In genomic region chr9:76321185-76321828, GRCh38 we compare ENCODE assay signal across 15 cellular contexts.
A peak's percentile ranks its signal among the peaks of the same experiment; 100 is the strongest.
DNase-seq lines count a peak whose midpoint lies in the region; TF ChIP-seq lines count a peak whose summit lies in the region.
"Had no signal": no experiment of that assay in that cellular context is flagged by ENCODE, and none has a peak within 500 bp of the region (broad histone marks: within the 10 kb centered on the region; RNA-seq: fewer than 3 reads in every experiment).

No MANE protein-coding gene starts in this region.

- H3K4me1 ChIP-seq in tibial artery = no peaks in the 10 kb centered on the region
- H3K4me1 ChIP-seq: colonic mucosa had no signal

- POLR2A ChIA-PET in activated CD4-positive, alpha-beta memory T cell treated with anti-CD3 and anti-CD28 coated beads, Interleukin-2, amount 10 ng/mL, durations not matched to agents 7 days and 5 days (lab: Charles Lee) = interaction anchor here (0.6 kb wide), 1 partner anchor 73 kb away, joined by 4 read pairs; the partner anchor contains the start of gene RFK

- no peaks in the 10 kb centered on the region for H3K9me3 ChIP-seq in tibial artery
- H3K9me3 ChIP-seq: colonic mucosa had no signal

- peaks cover 5% of the 10 kb centered on the region for H3K27me3 Mint-ChIP-seq in activated CD4-positive, alpha-beta memory T cell treated with anti-CD3 and anti-CD28 coated beads, Interleukin-2, amount 10 ng/mL, durations not matched to agents 7 days and 5 days
- H3K27me3 Mint-ChIP-seq: activated CD4-positive, alpha-beta T cell treated with anti-CD3 and anti-CD28 coated beads, Interleukin-2, amount 10 ng/mL, durations not matched to agents 24 days and 14 days had no signal

- H3K27ac Mint-ChIP-seq in activated CD4-positive, alpha-beta memory T cell treated with anti-CD3 and anti-CD28 coated beads, Interleukin-2, amount 10 ng/mL, durations not matched to agents 7 days and 5 days = no peak overlapping the region
- H3K27ac Mint-ChIP-seq: activated CD4-positive, alpha-beta T cell treated with anti-CD3 and anti-CD28 coated beads, Interleukin-2, amount 10 ng/mL, durations not matched to agents 24 days and 14 days; mesothelial cell of epicardium had no signal

- H3K36me3 ChIP-seq in brain microvascular endothelial cell (replicated peaks) (no peaks in the 10 kb centered on the region), tibial artery (no peaks in the 10 kb centered on the region)
- H3K36me3 ChIP-seq: colonic mucosa had no signal

- H3K36me3 Mint-ChIP-seq in activated CD4-positive, alpha-beta memory T cell treated with anti-CD3 and anti-CD28 coated beads, Interleukin-2, amount 10 ng/mL, durations not matched to agents 7 days and 5 days (ENCODE audit: low read depth) = no peaks in the 10 kb centered on the region
- H3K36me3 Mint-ChIP-seq: mesothelial cell of epicardium had no signal

- in situ Hi-C loops in brain microvascular endothelial cell (cut with HindIII; ENCODE audit: low pct_ligation_motif_present, low sequenced_read_pairs) = no loop called here

- intact Hi-C loops in tibial artery (cut with DNase I; ENCODE audit: low total_unique reads) = no loop called here

- CTCF ChIA-PET in activated CD4-positive, alpha-beta memory T cell treated with anti-CD3 and anti-CD28 coated beads, Interleukin-2, amount 10 ng/mL, durations not matched to agents 7 days and 5 days (lab: Charles Lee) = no interaction called here

- DNase-seq in A172 (ENCODE audit: low spot score) = peak; percentile 78
- DNase-seq in HS-5 (ENCODE audit: low read depth) = peak; percentile 30
- DNase-seq in brain microvascular endothelial cell = peak; percentile 87
- DNase-seq in islet precursor cell = peak; percentile 82
- no peak for DNase-seq in tibial artery
- DNase-seq in NCI-H82 (lab: John Stamatoyannopoulos, UW) = no peak
- no peak for DNase-seq in activated CD4-positive, alpha-beta memory T cell treated with anti-CD3 and anti-CD28 coated beads, Interleukin-2, amount 10 ng/mL, durations not matched to agents 7 days and 5 days
- no peak for DNase-seq in NCI-H2107 (lab: John Stamatoyannopoulos, UW)
- DNase-seq: activated CD4-positive, alpha-beta T cell treated with anti-CD3 and anti-CD28 coated beads, Interleukin-2, amount 10 ng/mL, durations not matched to agents 24 days and 14 days; activated effector memory CD4-positive, alpha-beta T cell treated with Interleukin-2 at 50 U/mL for 16 hours; colonic mucosa; DMS79 treated with DMSO at 0.1 percent for 48 hours; hippocampal formation; NCI-H510A treated with DMSO at 0.1 percent for 48 hours had no signal

- no peak overlapping the region for H3K4me3 Mint-ChIP-seq in activated CD4-positive, alpha-beta memory T cell treated with anti-CD3 and anti-CD28 coated beads, Interleukin-2, amount 10 ng/mL, durations not matched to agents 7 days and 5 days
- H3K4me3 Mint-ChIP-seq: activated CD4-positive, alpha-beta T cell treated with anti-CD3 and anti-CD28 coated beads, Interleukin-2, amount 10 ng/mL, durations not matched to agents 24 days and 14 days; mesothelial cell of epicardium had no signal

- no peaks in the 10 kb centered on the region for H3K4me1 Mint-ChIP-seq in activated CD4-positive, alpha-beta memory T cell treated with anti-CD3 and anti-CD28 coated beads, Interleukin-2, amount 10 ng/mL, durations not matched to agents 7 days and 5 days
- H3K4me1 Mint-ChIP-seq: activated CD4-positive, alpha-beta T cell treated with anti-CD3 and anti-CD28 coated beads, Interleukin-2, amount 10 ng/mL, durations not matched to agents 24 days and 14 days; mesothelial cell of epicardium had no signal

- no peaks in the 10 kb centered on the region for H3K9me3 Mint-ChIP-seq in activated CD4-positive, alpha-beta memory T cell treated with anti-CD3 and anti-CD28 coated beads, Interleukin-2, amount 10 ng/mL, durations not matched to agents 7 days and 5 days
- H3K9me3 Mint-ChIP-seq: activated CD4-positive, alpha-beta T cell treated with anti-CD3 and anti-CD28 coated beads, Interleukin-2, amount 10 ng/mL, durations not matched to agents 24 days and 14 days had no signal

- H3K4me3 ChIP-seq in brain microvascular endothelial cell (ENCODE audit: low read depth, low read length) (no peak overlapping the region), tibial artery (no peak overlapping the region)
- H3K4me3 ChIP-seq: colonic mucosa had no signal

- TF ChIP-seq CTCF in brain microvascular endothelial cell (IDR thresholded peaks at IDR 0.05; ENCODE audit: low read depth, low read length, missing control alignments) (peak; percentile 18), tibial artery (IDR thresholded peaks at IDR 0.05) (no peak)

- H3K27ac ChIP-seq in brain microvascular endothelial cell = peak overlapping the region; percentile 69
- no peak overlapping the region for H3K27ac ChIP-seq in tibial artery
- H3K27ac ChIP-seq: colonic mucosa had no signal

- H3K27me3 ChIP-seq in brain microvascular endothelial cell (replicated peaks) (no peaks in the 10 kb centered on the region), tibial artery (no peaks in the 10 kb centered on the region)
- H3K27me3 ChIP-seq: colonic mucosa had no signal

Comparison
In these comparisons a context has a peak if more than half of its experiments do, and no peak if none do; other contexts are left out.
1. DNase-seq: peak in A172 (single experiment), HS-5 (single experiment), brain microvascular endothelial cell (single experiment) and islet precursor cell (single experiment); none in tibial artery (0 of 2), NCI-H82 (single experiment), activated CD4-positive, alpha-beta memory T cell treated with anti-CD3 and anti-CD28 coated beads, Interleukin-2, amount 10 ng/mL, durations not matched to agents 7 days and 5 days (single experiment) and NCI-H2107 (single experiment).